8 cellular contexts compared by ENCODE assay signal in genomic region chr6:43428112-43428570, GRCh38. TPM values are rescaled to one million over a fixed set of nuclear protein-coding genes. Genes with fewer than 3 reads are reported as not detected.
DNase-seq lines count a peak whose midpoint lies in the region; ATAC-seq, FAIRE-seq and TF ChIP-seq lines count a peak whose summit lies in the region.

No MANE protein-coding gene starts in this region.

- H3K9me3 Mint-ChIP-seq in osteocyte (ENCODE audit: unreplicated experiment) = no peaks in the 10 kb centered on the region

- H3K4me3 ChIP-seq in OCI-LY3 (ENCODE audit: low read length) (peak overlapping the region; percentile 79), endothelial cell of umbilical vein (replicated peaks in 1 of 3; ENCODE audit: insufficient read depth in 1 of 3, low read depth in 1 of 3, low read length in 3 of 3) (peak overlapping the region; percentile 14 to 66 (median 60))

- TF ChIP-seq POLR2A in endothelial cell of umbilical vein (IDR thresholded peaks at IDR 0.05; ENCODE audit: low read depth, low read length) = no peak

- H3K27ac ChIP-seq in OCI-LY3 (ENCODE audit: low read length) = peak overlapping the region; percentile 70
- H3K27ac ChIP-seq in endothelial cell of umbilical vein (ENCODE audit: insufficient read depth, low read depth, low read length) = peak overlapping the region; percentile 57

- no peaks in the 10 kb centered on the region for H3K9me3 ChIP-seq in OCI-LY3 (ENCODE audit: insufficient read depth, low read length)
- H3K9me3 ChIP-seq in endothelial cell of umbilical vein (replicated peaks; ENCODE audit: control insufficient read depth, insufficient read depth, low read length) = no peaks in the 10 kb centered on the region

- H3K36me3 ChIP-seq in OCI-LY3 (replicated peaks; ENCODE audit: low read depth, low read length) (peaks cover 12% of the 10 kb centered on the region), endothelial cell of umbilical vein (ENCODE audit: control insufficient read depth in 2 of 2, extremely low read depth in 1 of 2, insufficient read depth in 2 of 2, low read length in 2 of 2) (peaks cover 0 to 8% of the 10 kb centered on the region in 2 experiments)

- H3K27ac Mint-ChIP-seq in osteocyte (ENCODE audit: unreplicated experiment) = peak overlapping the region; percentile 98

- CTCF ChIA-PET in endothelial cell of umbilical vein (lab: Charles Lee) = interaction anchor here (1.1 to 1.3 kb wide), 3 partner anchors 9 to 68 kb away, joined by 3 to 4 read pairs (median 3); no protein-coding TSS in a partner anchor

- no peaks in the 10 kb centered on the region for H3K27me3 ChIP-seq in OCI-LY3 (ENCODE audit: low read depth, low read length)
- no peaks in the 10 kb centered on the region for H3K27me3 ChIP-seq in endothelial cell of umbilical vein (ENCODE audit: control insufficient read depth in 2 of 2, insufficient read depth in 2 of 2, low read length in 2 of 2)

- BruUV-seq in endothelial cell of umbilical vein (replicated peaks; lab: Mats Ljungman, UMichigan) = TSS peak; percentile 46

- dilution Hi-C loops in endothelial cell of umbilical vein (cut with MboI; ENCODE audit: extremely low pct_ligation_motif_present, low sequenced_read_pairs) = no loop called here

- intact Hi-C loops in endothelial cell of umbilical vein (cut with micrococcal nuclease) = loop anchor here (5.0 kb wide), 1 partner anchor 199 kb away; the partner anchor contains the start of gene GTPBP2

- H3K9me1 ChIP-seq in endothelial cell of umbilical vein (replicated peaks; ENCODE audit: control insufficient read depth, extremely low read depth, insufficient read depth, low read length) = no peaks in the 10 kb centered on the region

- H2AFZ ChIP-seq in OCI-LY3 (ENCODE audit: low read depth, low read length) (peak overlapping the region; percentile 87), endothelial cell of umbilical vein (ENCODE audit: low read depth, low read length) (peak overlapping the region; percentile 71)

- no peak for TF ChIP-seq CTCF in OCI-LY3 (IDR thresholded peaks at IDR 0.05; ENCODE audit: low read depth, low read length)
- no peak for TF ChIP-seq CTCF in endothelial cell of umbilical vein (IDR thresholded peaks at IDR 0.05; ENCODE audit: extremely low read depth in 1 of 2, insufficient read depth in 1 of 2, low read depth in 1 of 2, low read length in 2 of 2)
- TF ChIP-seq CTCF in osteocyte (IDR thresholded peaks at IDR 0.05) = no peak

- peaks cover 17% of the 10 kb centered on the region for H3K4me1 Mint-ChIP-seq in osteocyte (ENCODE audit: unreplicated experiment)

- H3K79me2 ChIP-seq in OCI-LY3 (ENCODE audit: low read length) = peaks cover 21% of the 10 kb centered on the region
- peaks cover 9% of the 10 kb centered on the region for H3K79me2 ChIP-seq in endothelial cell of umbilical vein (ENCODE audit: control insufficient read depth, insufficient read depth, low read length)

- no peak for FAIRE-seq in endothelial cell of umbilical vein (lab: Jason Lieb, UNC)

- peak overlapping the region; percentile 98 for H3K4me3 Mint-ChIP-seq in osteocyte (ENCODE audit: unreplicated experiment)

- H4K20me1 ChIP-seq in OCI-LY3 (ENCODE audit: insufficient read depth, low read length) = no peaks in the 10 kb centered on the region
- no peaks in the 10 kb centered on the region for H4K20me1 ChIP-seq in endothelial cell of umbilical vein (replicated peaks; ENCODE audit: control insufficient read depth, extremely low read depth, insufficient read depth, low read length)

- no peak for ATAC-seq in HG03432 (IDR thresholded peaks at IDR 0.05; ENCODE audit: unreplicated experiment)

- H3K27me3 Mint-ChIP-seq in osteocyte (ENCODE audit: unreplicated experiment) = no peaks in the 10 kb centered on the region

- H3K4me2 ChIP-seq in OCI-LY3 (ENCODE audit: low read length) (peak overlapping the region; percentile 76), endothelial cell of umbilical vein (ENCODE audit: insufficient read depth, low read length) (peak overlapping the region; percentile 85)

- peak; percentile 80 for DNase-seq in DMS 273 (lab: John Stamatoyannopoulos, UW; ENCODE audit: unreplicated experiment)
- DNase-seq in DMS 273 treated with DMSO at 0.1 percent for 48 hours (lab: John Stamatoyannopoulos, UW) = no peak
- no peak for DNase-seq in endothelial cell of umbilical vein (ENCODE audit: low read depth, low spot score)
- DNase-seq in osteocyte (ENCODE audit: extremely low spot score, unreplicated experiment) = no peak
- DNase-seq in NCI-H187 (lab: John Stamatoyannopoulos, UW) = no peak
- DNase-seq in NCI-H1694 treated with DMSO at 0.1 percent for 48 hours (lab: John Stamatoyannopoulos, UW) = no peak

- peaks cover 3% of the 10 kb centered on the region for H3K36me3 Mint-ChIP-seq in osteocyte (ENCODE audit: unreplicated experiment)

- H3K4me1 ChIP-seq in OCI-LY3 (ENCODE audit: low read length) (peaks cover 16% of the 10 kb centered on the region), endothelial cell of umbilical vein (ENCODE audit: control insufficient read depth, extremely low read depth, insufficient read depth, low read length) (peaks cover 12% of the 10 kb centered on the region)

- H3K9ac ChIP-seq in OCI-LY3 (ENCODE audit: low read length) (peak overlapping the region; percentile 75), endothelial cell of umbilical vein (replicated peaks; ENCODE audit: extremely low read depth, insufficient read depth, low read length) (peak overlapping the region; percentile 70)

- POLR2A ChIA-PET in endothelial cell of umbilical vein (lab: Charles Lee) = no interaction called here

TF ChIP-seq in endothelial cell of umbilical vein, 7 proteins besides CTCF, POLR2A, EP300 and RAD21:
- TF ChIP-seq EZH2 (IDR thresholded peaks at IDR 0.05; ENCODE audit: borderline replicate concordance, low read depth, low read length, severe bottlenecking) (no peak), MAX (IDR thresholded peaks at IDR 0.05; ENCODE audit: insufficient read depth, insufficient read length) (no peak), POLR2AphosphoS5 (IDR thresholded peaks at IDR 0.05; ENCODE audit: insufficient read depth, low read depth, low read length) (no peak), FOS (IDR thresholded peaks at IDR 0.05; ENCODE audit: borderline replicate concordance, insufficient read depth, low read length) (no peak), JUN (IDR thresholded peaks at IDR 0.05; ENCODE audit: borderline replicate concordance, insufficient read depth, insufficient read length, low read depth) (no peak), GATA2 (IDR thresholded peaks at IDR 0.05; ENCODE audit: insufficient read depth, insufficient read length, low read depth, low read length) (no peak), MYC (IDR thresholded peaks at IDR 0.05; ENCODE audit: low read depth, low read length) (no peak)

RNA-seq across cellular contexts. Expression of gene ABCC10, which starts 0.8 kb away (rescaled TPM):
- total RNA-seq in endothelial cell of umbilical vein (34.8 and 37.9 TPM in 2 replicates), osteocyte (40.1 and 42.8 TPM in 2 replicates)
- polyA plus RNA-seq in endothelial cell of umbilical vein = 29.2 and 32.9 TPM in 2 replicates
- polyA plus RNA-seq in endothelial cell of umbilical vein (2011; cell fraction: cytosol; rRNA removed) = 15.6 and 20.6 TPM in 2 replicates
- polyA plus RNA-seq in endothelial cell of umbilical vein (2011; cell fraction: nucleus; rRNA removed) = 69.9 and 84.5 TPM in 2 replicates
- polyA plus RNA-seq in endothelial cell of umbilical vein (2012) = 20.0 and 21.0 TPM in 2 replicates
- 27.7 and 32.3 TPM in 2 replicates for polyA minus RNA-seq in endothelial cell of umbilical vein
- 6.0 TPM for polyA minus RNA-seq in endothelial cell of umbilical vein (2011; cell fraction: cytosol; rRNA and poly(A)+ RNA removed)
- 34.8 and 37.5 TPM in 2 replicates for polyA minus RNA-seq in endothelial cell of umbilical vein (2011; cell fraction: nucleus; rRNA and poly(A)+ RNA removed)

RNA-seq across cellular contexts. Expression of gene DLK2, which starts 27.2 kb away (rescaled TPM):
- not detected in 2 replicates for total RNA-seq in endothelial cell of umbilical vein
- polyA plus RNA-seq in endothelial cell of umbilical vein = 0.36 and 0.38 TPM in 2 replicates
- polyA plus RNA-seq in endothelial cell of umbilical vein (2011; cell fraction: cytosol; rRNA removed) = 0.28 and 0.32 TPM in 2 replicates
- 0.14 and 0.20 TPM in 2 replicates for polyA plus RNA-seq in endothelial cell of umbilical vein (2011; cell fraction: nucleus; rRNA removed)
- 0.15 and 0.31 TPM in 2 replicates for polyA plus RNA-seq in endothelial cell of umbilical vein (2012)
- 0.76 TPM in 1 of 2 replicates, not detected in the other for polyA minus RNA-seq in endothelial cell of umbilical vein
- 1.5 TPM for polyA minus RNA-seq in endothelial cell of umbilical vein (2011; cell fraction: cytosol; rRNA and poly(A)+ RNA removed)
- polyA minus RNA-seq in endothelial cell of umbilical vein (2011; cell fraction: nucleus; rRNA and poly(A)+ RNA removed) = not detected in 2 replicates
- total RNA-seq in osteocyte = 0.43 TPM in 1 of 2 replicates, not detected in the other

RNA-seq across cellular contexts. Expression of gene TJAP1, which starts 49.2 kb away (rescaled TPM):
- total RNA-seq in endothelial cell of umbilical vein (31.8 and 33.1 TPM in 2 replicates), osteocyte (38.7 and 42.8 TPM in 2 replicates)
- polyA plus RNA-seq in endothelial cell of umbilical vein = 28.4 and 29.9 TPM in 2 replicates
- polyA plus RNA-seq in endothelial cell of umbilical vein (2011; cell fraction: cytosol; rRNA removed) = 21.7 and 25.2 TPM in 2 replicates
- polyA plus RNA-seq in endothelial cell of umbilical vein (2011; cell fraction: nucleus; rRNA removed) = 82.3 and 91.6 TPM in 2 replicates
- polyA plus RNA-seq in endothelial cell of umbilical vein (2012) = 14.6 and 15.7 TPM in 2 replicates
- 15.9 and 16.6 TPM in 2 replicates for polyA minus RNA-seq in endothelial cell of umbilical vein
- 13.4 TPM for polyA minus RNA-seq in endothelial cell of umbilical vein (2011; cell fraction: cytosol; rRNA and poly(A)+ RNA removed)
- polyA minus RNA-seq in endothelial cell of umbilical vein (2011; cell fraction: nucleus; rRNA and poly(A)+ RNA removed) = 14.7 and 15.2 TPM in 2 replicates

RNA-seq across cellular contexts. Expression of gene ZNF318, which starts 58.7 kb away (rescaled TPM):
- total RNA-seq in endothelial cell of umbilical vein (13.0 and 13.6 TPM in 2 replicates), osteocyte (25.1 and 26.0 TPM in 2 replicates)
- 7.1 and 7.8 TPM in 2 replicates for polyA plus RNA-seq in endothelial cell of umbilical vein
- polyA plus RNA-seq in endothelial cell of umbilical vein (2011; cell fraction: cytosol; rRNA removed) = 6.1 and 6.7 TPM in 2 replicates
- polyA plus RNA-seq in endothelial cell of umbilical vein (2011; cell fraction: nucleus; rRNA removed) = 15.4 and 17.4 TPM in 2 replicates
- 6.5 and 8.4 TPM in 2 replicates for polyA plus RNA-seq in endothelial cell of umbilical vein (2012)
- polyA minus RNA-seq in endothelial cell of umbilical vein = 19.9 and 25.1 TPM in 2 replicates
- polyA minus RNA-seq in endothelial cell of umbilical vein (2011; cell fraction: cytosol; rRNA and poly(A)+ RNA removed) = 18.8 TPM
- 6.9 and 11.5 TPM in 2 replicates for polyA minus RNA-seq in endothelial cell of umbilical vein (2011; cell fraction: nucleus; rRNA and poly(A)+ RNA removed)
